9 cellular contexts compared by ENCODE assay signal in the genomic region with DNA sequence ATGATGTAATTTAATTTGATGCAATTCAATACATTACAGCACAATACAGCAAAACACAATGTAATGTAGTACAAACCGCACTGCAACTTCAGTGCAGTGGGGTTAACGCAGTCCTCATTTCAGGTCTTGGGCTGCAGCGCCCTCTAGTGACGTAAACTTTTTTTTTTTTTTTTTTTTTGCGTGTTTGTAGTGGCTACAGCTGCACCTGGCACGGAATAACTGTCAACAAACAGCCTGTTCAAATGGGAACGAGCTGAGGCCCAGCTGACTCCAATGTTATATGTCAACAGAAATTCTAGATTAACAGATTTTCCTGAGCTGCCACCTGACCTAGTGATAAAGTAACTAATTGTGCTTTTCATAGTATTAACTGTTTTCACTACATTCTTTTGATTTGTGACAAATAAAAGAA. TPM values are rescaled to one million over a fixed set of nuclear protein-coding genes. Genes with fewer than 3 reads are reported as not detected.
A peak's percentile ranks its signal among the peaks of the same experiment; 100 is the strongest.
DNase-seq lines count a peak whose midpoint lies in the region; ATAC-seq, FAIRE-seq and TF ChIP-seq lines count a peak whose summit lies in the region.
"Had no signal": no experiment of that assay in that cellular context is flagged by ENCODE, and none has a peak within 500 bp of the region (broad histone marks: within the 10 kb centered on the region; RNA-seq: fewer than 3 reads in every experiment).

No MANE protein-coding gene starts in this region.

- peak; percentile 57 for ATAC-seq in HG02840 (IDR thresholded peaks at IDR 0.05; ENCODE audit: low FRiP score, unreplicated experiment)

- DNase-seq in CD14-positive monocyte (ENCODE audit: low spot score) (no peak), GM18507 (ENCODE audit: extremely low spot score, insufficient read length, low read depth) (peak; percentile 18), NCI-H1436 (lab: John Stamatoyannopoulos, UW) (peak; percentile 77), SW480 (ENCODE audit: low spot score) (peak; percentile 37), foreskin fibroblast (peak; percentile 24 to 75), pulmonary artery endothelial cell (ENCODE audit: low read depth, low spot score) (peak; percentile 50), activated gamma-delta T cell treated with Interleukin-2 at 50 U/mL for 16 hours (no peak)

- no peaks in the 10 kb centered on the region for H3K9me3 Mint-ChIP-seq in CD14-positive monocyte

- no peaks in the 10 kb centered on the region for H3K36me3 Mint-ChIP-seq in CD14-positive monocyte

- no peak overlapping the region for H3K4me3 Mint-ChIP-seq in CD14-positive monocyte

- peaks cover 1% of the 10 kb centered on the region for H3K4me1 Mint-ChIP-seq in CD14-positive monocyte

- intact Hi-C loops in CD14-positive monocyte (cut with micrococcal nuclease), result loop anchor here (10.0 kb wide), 2 partner anchors 339 to 481 kb away; no protein-coding TSS in a partner anchor

- peaks cover 0 to 3% (median 3%) of the 10 kb centered on the region in 3 donors for H3K27me3 Mint-ChIP-seq in CD14-positive monocyte (ENCODE audit: low read depth in 3 of 3)

- peak; percentile 61 for FAIRE-seq in GM18507 (lab: Jason Lieb, UNC)

- H3K4me3 ChIP-seq in foreskin fibroblast (ENCODE audit: low read depth in 1 of 2, low read length in 2 of 2), result no peak overlapping the region

- no peak overlapping the region for H3K27ac Mint-ChIP-seq in CD14-positive monocyte

- TF ChIP-seq CTCF in CD14-positive monocyte (IDR thresholded peaks at IDR 0.05) (peak; percentile 89), foreskin fibroblast (IDR thresholded peaks at IDR 0.05; ENCODE audit: low read depth, low read length) (peak; percentile 35)

RNA-seq across cellular contexts. Expression of a gene that starts 33.5 kb away (rescaled TPM):
- not detected for polyA plus RNA-seq in CD14-positive monocyte
- total RNA-seq in pulmonary artery endothelial cell, result not detected in 2 replicates
- total RNA-seq: T-helper 1 cell treated with Interleukin-12 subunit alpha and Interleukin-12 subunit beta and Interleukin-4 antibody, amounts not matched to agents 30 ng/mL and 1 ng/mL, for 36 hours had no signal

Comparison
In these comparisons a context has a peak if more than half of its experiments do, and no peak if none do; other contexts are left out.
1. DNase-seq: peak in GM18507 (single experiment), NCI-H1436 (single experiment), SW480 (single experiment), foreskin fibroblast (2 of 2) and pulmonary artery endothelial cell (single experiment); none in CD14-positive monocyte (single experiment) and activated gamma-delta T cell treated with Interleukin-2 at 50 U/mL for 16 hours (single experiment).